In the genomic region with DNA sequence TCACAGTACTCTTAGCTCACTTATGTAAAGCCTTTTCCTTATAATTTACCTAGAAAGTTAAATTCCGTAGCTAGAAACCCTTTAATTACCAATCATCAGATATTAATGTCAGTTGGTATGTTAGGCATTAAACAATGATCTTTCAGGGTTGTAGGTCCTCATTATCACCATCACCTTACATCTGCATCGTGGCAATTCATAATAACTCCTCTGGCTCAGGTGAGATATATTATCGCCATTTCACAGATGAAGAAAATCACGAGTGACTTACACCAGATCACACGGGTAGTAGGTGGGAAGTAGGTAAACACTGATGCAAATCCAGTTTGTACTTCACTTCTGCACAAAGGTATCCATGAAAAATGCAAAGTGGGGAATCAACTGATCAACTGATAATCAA, we compare ENCODE assay signal across 8 cellular contexts. TPM values are rescaled to one million over a fixed set of nuclear protein-coding genes. Genes with fewer than 3 reads are reported as not detected.
DNase-seq lines count a peak whose midpoint lies in the region; ATAC-seq and TF ChIP-seq lines count a peak whose summit lies in the region.

No MANE protein-coding gene starts in this region.

- peak overlapping the region; percentile 93 for H3K27ac Mint-ChIP-seq in activated naive CD8-positive, alpha-beta T cell treated with anti-CD3 and anti-CD28 coated beads for 36 hours
- peak overlapping the region; percentile 99 for H3K27ac Mint-ChIP-seq in type B pancreatic cell

- H3K4me3 ChIP-seq in BLaER1 (peak overlapping the region; percentile 96), HEK293 (ENCODE audit: low read depth, low read length) (peak overlapping the region; percentile 96)

- no peak for TF ChIP-seq CTCF in HEK293 (tag by site-specific recombination; IDR thresholded peaks at IDR 0.05)
- TF ChIP-seq CTCF in type B pancreatic cell (conservative IDR thresholded peaks at IDR 0.05), result no peak

- peak overlapping the region; percentile 92 for H3K9ac ChIP-seq in BLaER1

- H3K4me1 Mint-ChIP-seq in activated naive CD8-positive, alpha-beta T cell treated with anti-CD3 and anti-CD28 coated beads for 36 hours, result peaks cover 33% of the 10 kb centered on the region
- H3K4me1 Mint-ChIP-seq in type B pancreatic cell (ENCODE audit: unreplicated experiment), result peaks cover 11% of the 10 kb centered on the region

- H3K36me3 Mint-ChIP-seq in activated naive CD8-positive, alpha-beta T cell treated with anti-CD3 and anti-CD28 coated beads for 36 hours, result peaks cover 5% of the 10 kb centered on the region
- no peaks in the 10 kb centered on the region for H3K36me3 Mint-ChIP-seq in type B pancreatic cell

- no peak for DNase-seq in activated naive CD8-positive, alpha-beta T cell treated with anti-CD3 and anti-CD28 coated beads for 36 hours
- DNase-seq in left lobe of liver (ENCODE audit: low spot score) (no peak), type B pancreatic cell (ENCODE audit: extremely low spot score, unreplicated experiment) (no peak), SW480 (ENCODE audit: low spot score) (no peak), GM19238 (ENCODE audit: insufficient read length, low spot score) (no peak), putamen (ENCODE audit: low spot score) (no peak)

- H3K4me2 ChIP-seq in BLaER1, result peak overlapping the region; percentile 89

- peaks cover 31% of the 10 kb centered on the region for H3K4me1 ChIP-seq in BLaER1
- H3K4me1 ChIP-seq in HEK293 (ENCODE audit: control insufficient read depth, insufficient read depth, low read length), result peaks cover 7% of the 10 kb centered on the region; the same call in 1 of the 2 replicates

- H3K4me3 Mint-ChIP-seq in activated naive CD8-positive, alpha-beta T cell treated with anti-CD3 and anti-CD28 coated beads for 36 hours, result peak overlapping the region; percentile 92
- H3K4me3 Mint-ChIP-seq in type B pancreatic cell, result peak overlapping the region; percentile 95

- no peaks in the 10 kb centered on the region for H3K27me3 ChIP-seq in BLaER1

- no peaks in the 10 kb centered on the region for H3K9me3 Mint-ChIP-seq in activated naive CD8-positive, alpha-beta T cell treated with anti-CD3 and anti-CD28 coated beads for 36 hours
- no peaks in the 10 kb centered on the region for H3K9me3 Mint-ChIP-seq in type B pancreatic cell

- POLR2A ChIA-PET in HEK293 (lab: Yijun Ruan, JAX), result interaction anchor here (0.5 to 3.9 kb wide), 15 partner anchors 10 to 239 kb away, joined by 3 to 44 read pairs (median 4); a partner anchor contains a TSS

- H4K20me1 ChIP-seq in BLaER1, result no peaks in the 10 kb centered on the region; the same call in 1 of the 2 replicates

- H3K27ac ChIP-seq in BLaER1 (peak overlapping the region; percentile 90), HEK293 (ENCODE audit: extremely low read depth, low read depth, low read length) (peak overlapping the region; percentile 85)

- CTCF ChIA-PET in HEK293 (lab: Yijun Ruan, JAX), result interaction anchor here (0.6 to 2.0 kb wide), 3 partner anchors 116 to 249 kb away, joined by 3 to 11 read pairs (median 4); no protein-coding TSS in a partner anchor

- H3K36me3 ChIP-seq in BLaER1 (peaks cover 26% of the 10 kb centered on the region), HEK293 (ENCODE audit: control insufficient read depth in 2 of 2, insufficient read depth in 1 of 2, low read length in 2 of 2) (peaks cover 16 to 22% of the 10 kb centered on the region in 2 experiments)

- no peaks in the 10 kb centered on the region for H3K9me3 ChIP-seq in BLaER1
- no peaks in the 10 kb centered on the region for H3K9me3 ChIP-seq in HEK293 (ENCODE audit: control insufficient read depth, insufficient read depth, low read depth, low read length)

- H3K27me3 Mint-ChIP-seq in activated naive CD8-positive, alpha-beta T cell treated with anti-CD3 and anti-CD28 coated beads for 36 hours, result peaks cover 3% of the 10 kb centered on the region
- H3K27me3 Mint-ChIP-seq in type B pancreatic cell, result no peaks in the 10 kb centered on the region

- ATAC-seq in left lobe of liver, result peak; percentile 1

TF ChIP-seq in HEK293, 187 proteins besides CTCF, POLR2A, EP300 and RAD21:
- TF ChIP-seq, protein P1, sequence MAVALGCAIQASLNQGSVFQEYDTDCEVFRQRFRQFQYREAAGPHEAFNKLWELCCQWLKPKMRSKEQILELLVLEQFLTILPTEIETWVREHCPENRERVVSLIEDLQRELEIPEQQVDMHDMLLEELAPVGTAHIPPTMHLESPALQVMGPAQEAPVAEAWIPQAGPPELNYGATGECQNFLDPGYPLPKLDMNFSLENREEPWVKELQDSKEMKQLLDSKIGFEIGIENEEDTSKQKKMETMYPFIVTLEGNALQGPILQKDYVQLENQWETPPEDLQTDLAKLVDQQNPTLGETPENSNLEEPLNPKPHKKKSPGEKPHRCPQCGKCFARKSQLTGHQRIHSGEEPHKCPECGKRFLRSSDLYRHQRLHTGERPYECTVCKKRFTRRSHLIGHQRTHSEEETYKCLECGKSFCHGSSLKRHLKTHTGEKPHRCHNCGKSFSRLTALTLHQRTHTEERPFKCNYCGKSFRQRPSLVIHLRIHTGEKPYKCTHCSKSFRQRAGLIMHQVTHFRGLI (tag by site-specific recombination; IDR thresholded peaks at IDR 0.05), result no peak
- TF ChIP-seq ZNF10 (tag by site-specific recombination; IDR thresholded peaks at IDR 0.05) (peak; percentile 11; the same call in 1 of the 2 replicates), GFI1B (tag by site-specific recombination; IDR thresholded peaks at IDR 0.05) (no peak), ZNF571 (tag by site-specific recombination; IDR thresholded peaks at IDR 0.05) (no peak), ZNF202 (tag by site-specific recombination; IDR thresholded peaks at IDR 0.05; ENCODE audit: borderline replicate concordance) (no peak), ZNF324 (tag by site-specific recombination; IDR thresholded peaks at IDR 0.05) (no peak)
- TF ChIP-seq, protein P2, sequence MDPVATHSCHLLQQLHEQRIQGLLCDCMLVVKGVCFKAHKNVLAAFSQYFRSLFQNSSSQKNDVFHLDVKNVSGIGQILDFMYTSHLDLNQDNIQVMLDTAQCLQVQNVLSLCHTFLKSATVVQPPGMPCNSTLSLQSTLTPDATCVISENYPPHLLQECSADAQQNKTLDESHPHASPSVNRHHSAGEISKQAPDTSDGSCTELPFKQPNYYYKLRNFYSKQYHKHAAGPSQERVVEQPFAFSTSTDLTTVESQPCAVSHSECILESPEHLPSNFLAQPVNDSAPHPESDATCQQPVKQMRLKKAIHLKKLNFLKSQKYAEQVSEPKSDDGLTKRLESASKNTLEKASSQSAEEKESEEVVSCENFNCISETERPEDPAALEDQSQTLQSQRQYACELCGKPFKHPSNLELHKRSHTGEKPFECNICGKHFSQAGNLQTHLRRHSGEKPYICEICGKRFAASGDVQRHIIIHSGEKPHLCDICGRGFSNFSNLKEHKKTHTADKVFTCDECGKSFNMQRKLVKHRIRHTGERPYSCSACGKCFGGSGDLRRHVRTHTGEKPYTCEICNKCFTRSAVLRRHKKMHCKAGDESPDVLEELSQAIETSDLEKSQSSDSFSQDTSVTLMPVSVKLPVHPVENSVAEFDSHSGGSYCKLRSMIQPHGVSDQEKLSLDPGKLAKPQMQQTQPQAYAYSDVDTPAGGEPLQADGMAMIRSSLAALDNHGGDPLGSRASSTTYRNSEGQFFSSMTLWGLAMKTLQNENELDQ (tag by site-specific recombination; IDR thresholded peaks at IDR 0.05; ENCODE audit: low read depth), result no peak
- TF ChIP-seq, protein P3, sequence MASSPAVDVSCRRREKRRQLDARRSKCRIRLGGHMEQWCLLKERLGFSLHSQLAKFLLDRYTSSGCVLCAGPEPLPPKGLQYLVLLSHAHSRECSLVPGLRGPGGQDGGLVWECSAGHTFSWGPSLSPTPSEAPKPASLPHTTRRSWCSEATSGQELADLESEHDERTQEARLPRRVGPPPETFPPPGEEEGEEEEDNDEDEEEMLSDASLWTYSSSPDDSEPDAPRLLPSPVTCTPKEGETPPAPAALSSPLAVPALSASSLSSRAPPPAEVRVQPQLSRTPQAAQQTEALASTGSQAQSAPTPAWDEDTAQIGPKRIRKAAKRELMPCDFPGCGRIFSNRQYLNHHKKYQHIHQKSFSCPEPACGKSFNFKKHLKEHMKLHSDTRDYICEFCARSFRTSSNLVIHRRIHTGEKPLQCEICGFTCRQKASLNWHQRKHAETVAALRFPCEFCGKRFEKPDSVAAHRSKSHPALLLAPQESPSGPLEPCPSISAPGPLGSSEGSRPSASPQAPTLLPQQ (tag by site-specific recombination; IDR thresholded peaks at IDR 0.05), result no peak

RNA-seq across cellular contexts. Expression of a gene that starts 0.6 kb away (rescaled TPM):
- total RNA-seq in activated naive CD8-positive, alpha-beta T cell treated with anti-CD3 and anti-CD28 coated beads for 36 hours, result 10 to 100 TPM; 62.7 to 64.8 TPM
- total RNA-seq in left lobe of liver (12.1 TPM), type B pancreatic cell (ENCODE audit: low replicate concordance) (46.2 and 53.9 TPM in 2 replicates)

RNA-seq across cellular contexts. Expression of a gene that starts 51.0 kb away (rescaled TPM):
- total RNA-seq in activated naive CD8-positive, alpha-beta T cell treated with anti-CD3 and anti-CD28 coated beads for 36 hours, result 10 to 100 TPM; 36.8 to 37.8 TPM
- total RNA-seq in left lobe of liver (16.4 TPM), type B pancreatic cell (ENCODE audit: low replicate concordance) (19.4 and 24.1 TPM in 2 replicates)
